In genomic region chr3:38617137-38617536, GRCh38 we compare ENCODE assay signal across 19 cellular contexts. TPM values are rescaled to one million over a fixed set of nuclear protein-coding genes. Genes with fewer than 3 reads are reported as not detected.
"Had no signal": no experiment of that assay in that cellular context is flagged by ENCODE, and none has a peak within 500 bp of the region (broad histone marks: within the 10 kb centered on the region; RNA-seq: fewer than 3 reads in every experiment).

No MANE protein-coding gene starts in this region.

- H3K36me3 ChIP-seq: gastrocnemius medialis, neural progenitor cell, sigmoid colon had no signal

- H3K4me3 ChIP-seq: gastrocnemius medialis, hepatocyte, neural progenitor cell, psoas muscle, sigmoid colon, skin epidermis had no signal

- H3K9me3 ChIP-seq: gastrocnemius medialis, psoas muscle, sigmoid colon had no signal

- H3K9ac ChIP-seq: neural progenitor cell, parathyroid adenoma had no signal

- H3K4me1 ChIP-seq: gastrocnemius medialis, neural progenitor cell, parathyroid adenoma, psoas muscle, sigmoid colon had no signal

- ATAC-seq: esophagus mucosa, gastrocnemius medialis, left colon, natural killer cell, psoas muscle had no signal

- DNase-seq: effector memory CD4-positive, alpha-beta T cell; gastrocnemius medialis; kidney; left colon; mammary epithelial cell; natural killer cell; occipital lobe; retina; stimulated activated CD4-positive, alpha-beta T cell treated with anti-CD3 and anti-CD28 coated beads, Interleukin-12 subunit alpha, Interleukin-12 subunit beta, amount 100 ng/mL, for 4 hours; stimulated activated naive CD4-positive, alpha-beta T cell treated with Interleukin-2 at 50 U/mL for 16 hours; trophoblast cell had no signal

- H3K27ac ChIP-seq: gastrocnemius medialis, hepatocyte, neural progenitor cell, parathyroid adenoma, psoas muscle, sigmoid colon, skin epidermis had no signal

- H3K27me3 ChIP-seq: gastrocnemius medialis, hepatocyte, neural progenitor cell, sigmoid colon had no signal

RNA-seq across cellular contexts. Expression of gene SCN5A, which starts 32.4 kb away (rescaled TPM):
- total RNA-seq: esophagus mucosa, mammary epithelial cell, mononuclear cell had no signal
